Comparison of ENCODE assay signal across 18 cellular contexts in the genomic region with DNA sequence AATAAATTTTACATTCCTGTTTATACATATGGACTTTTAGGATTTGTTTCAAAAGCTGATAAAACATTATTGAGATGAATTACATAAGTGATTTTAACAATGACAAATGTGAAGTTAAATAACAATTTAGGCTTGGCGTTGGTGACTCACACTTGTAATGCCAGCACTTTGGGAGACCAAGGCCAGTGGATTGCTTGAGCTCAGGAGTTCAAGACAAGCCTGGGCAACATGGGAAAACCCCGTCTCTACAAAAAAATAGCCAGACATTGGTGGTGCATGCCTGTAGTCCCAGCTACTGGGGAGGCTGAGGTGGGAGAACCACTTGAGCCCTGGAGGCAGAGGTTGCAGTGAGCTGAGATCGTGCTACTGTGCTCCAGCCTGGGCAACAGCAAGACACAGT. TPM values are rescaled to one million over a fixed set of nuclear protein-coding genes. Genes with fewer than 3 reads are reported as not detected.
"Had no signal": no experiment of that assay in that cellular context is flagged by ENCODE, and none has a peak within 500 bp of the region (broad histone marks: within the 10 kb centered on the region; RNA-seq: fewer than 3 reads in every experiment).

No MANE protein-coding gene starts in this region.

- H3K4me1 ChIP-seq: ascending aorta, breast epithelium had no signal

- H3K4me3 ChIP-seq: ascending aorta, breast epithelium, spleen, upper lobe of left lung had no signal

- H3K27me3 ChIP-seq: ascending aorta, breast epithelium, spleen, upper lobe of left lung had no signal

- H3K9me3 ChIP-seq: ascending aorta, breast epithelium, spleen, upper lobe of left lung had no signal

- H3K36me3 ChIP-seq: breast epithelium had no signal

- H3K27ac ChIP-seq: ascending aorta, breast epithelium, spleen, upper lobe of left lung had no signal

- DNase-seq: activated CD4-positive, CD25-positive, alpha-beta regulatory T cell treated with anti-CD3 and anti-CD28 coated beads, Interleukin-2, amount 50 U/mL, for 72 hours; activated naive CD4-positive, alpha-beta T cell treated with Interleukin-2 at 50 U/mL for 16 hours; activated naive CD8-positive, alpha-beta T cell treated with anti-CD3 and anti-CD28 coated beads, Interleukin-2, amount 50 U/mL, for 24 hours; dermis blood vessel endothelial cell; effector memory CD8-positive, alpha-beta T cell; nephron progenitor cell; spleen; upper lobe of left lung had no signal

RNA-seq across cellular contexts. Expression of gene HEATR4, which starts 17.6 kb away (rescaled TPM):
- total RNA-seq: activated T-helper 17 cell treated with anti-CD3 and anti-CD28 coated beads, Interleukin-2, amount 50 U/mL, for 72 hours; ascending aorta; dermis blood vessel endothelial cell; glomerular endothelial cell had no signal

RNA-seq across cellular contexts. Expression of gene ACOT6, which starts 35.9 kb away (rescaled TPM):
- total RNA-seq: activated T-helper 17 cell treated with anti-CD3 and anti-CD28 coated beads, Interleukin-2, amount 50 U/mL, for 72 hours; ascending aorta; cerebellum; dermis blood vessel endothelial cell; epithelial cell of proximal tubule; glomerular endothelial cell; osteocyte; pulmonary artery endothelial cell; sciatic nerve; spleen; temporal lobe; upper lobe of left lung had no signal
- polyA plus RNA-seq: spleen had no signal
